In genomic region chr16:30444231-30445148, GRCh38 we compare ENCODE assay signal across 1 cellular context.
TF ChIP-seq lines count a peak whose summit lies in the region.

No MANE protein-coding gene starts in this region.

TF ChIP-seq in K562, 482 proteins besides CTCF, POLR2A, EP300 and RAD21 (continued from another document and continues in another):
- 0 out of 2 replicates have a peak, but pooled peaks have one; percentile 21 for TF ChIP-seq E2F5 (CRISPR knock-in tag; IDR thresholded peaks at IDR 0.05)
- no peak for TF ChIP-seq TBL1XR1 (IDR thresholded peaks at IDR 0.05; ENCODE audit: low read length in 2 of 2)
- no peak for TF ChIP-seq UBTF (IDR thresholded peaks at IDR 0.05; ENCODE audit: borderline replicate concordance in 1 of 2, low read depth in 2 of 2, low read length in 2 of 2)
- TF ChIP-seq, protein P1, sequence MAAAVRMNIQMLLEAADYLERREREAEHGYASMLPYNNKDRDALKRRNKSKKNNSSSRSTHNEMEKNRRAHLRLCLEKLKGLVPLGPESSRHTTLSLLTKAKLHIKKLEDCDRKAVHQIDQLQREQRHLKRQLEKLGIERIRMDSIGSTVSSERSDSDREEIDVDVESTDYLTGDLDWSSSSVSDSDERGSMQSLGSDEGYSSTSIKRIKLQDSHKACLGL (CRISPR knock-in tag; IDR thresholded peaks at IDR 0.05; ENCODE audit: borderline replicate concordance, poor library complexity, severe bottlenecking), result no peak
- TF ChIP-seq CSDE1 (IDR thresholded peaks at IDR 0.05), result 0 out of 4 replicates have a peak, but pooled peaks of 1 of the 2 experiments have one; percentile 45
- TF ChIP-seq ZNF830 (CRISPR knock-in tag; IDR thresholded peaks at IDR 0.05), result no peak
- TF ChIP-seq, protein P2, sequence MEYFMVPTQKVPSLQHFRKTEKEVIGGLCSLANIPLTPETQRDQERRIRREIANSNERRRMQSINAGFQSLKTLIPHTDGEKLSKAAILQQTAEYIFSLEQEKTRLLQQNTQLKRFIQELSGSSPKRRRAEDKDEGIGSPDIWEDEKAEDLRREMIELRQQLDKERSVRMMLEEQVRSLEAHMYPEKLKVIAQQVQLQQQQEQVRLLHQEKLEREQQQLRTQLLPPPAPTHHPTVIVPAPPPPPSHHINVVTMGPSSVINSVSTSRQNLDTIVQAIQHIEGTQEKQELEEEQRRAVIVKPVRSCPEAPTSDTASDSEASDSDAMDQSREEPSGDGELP (CRISPR knock-in tag; IDR thresholded peaks at IDR 0.05; ENCODE audit: borderline replicate concordance), result peak; percentile 23; the same call in 1 of the 2 replicates
- no peak for TF ChIP-seq ZNF318 (IDR thresholded peaks at IDR 0.05; ENCODE audit: borderline replicate concordance in 1 of 2, low read depth in 1 of 2)
- TF ChIP-seq MYNN (IDR thresholded peaks at IDR 0.05), result no peak
- no peak for TF ChIP-seq MYNN (CRISPR knock-in tag; IDR thresholded peaks at IDR 0.05)
- TF ChIP-seq FOSL1 (tag; conservative IDR thresholded peaks at IDR 0.05), result no peak
- TF ChIP-seq ZNF263 (CRISPR knock-in tag; IDR thresholded peaks at IDR 0.05; ENCODE audit: borderline replicate concordance), result no peak
- TF ChIP-seq PRPF4 (IDR thresholded peaks at IDR 0.05; ENCODE audit: insufficient read depth, low read depth, low read length, poor library complexity, severe bottlenecking), result no peak
- TF ChIP-seq ZNF274 (IDR thresholded peaks at IDR 0.05; ENCODE audit: borderline replicate concordance, low read depth, low read length), result no peak
- TF ChIP-seq MTA2 (IDR thresholded peaks at IDR 0.05; ENCODE audit: low read depth), result no peak
- TF ChIP-seq NR4A1 (CRISPR knock-in tag; IDR thresholded peaks at IDR 0.05), result no peak
- peak; percentile 77; the same call in 1 of the 2 replicates for TF ChIP-seq NR4A1 (tag; IDR thresholded peaks at IDR 0.05)
- TF ChIP-seq SREBF1 (IDR thresholded peaks at IDR 0.05; ENCODE audit: borderline replicate concordance, low read depth, low read length), result no peak
- no peak for TF ChIP-seq CEBPZ (IDR thresholded peaks at IDR 0.05; ENCODE audit: borderline replicate concordance, low read depth, low read length)
- TF ChIP-seq ZNF23 (CRISPR knock-in tag; IDR thresholded peaks at IDR 0.05), result no peak
- TF ChIP-seq GMEB1 (CRISPR knock-in tag; IDR thresholded peaks at IDR 0.05), result no peak
- TF ChIP-seq, protein P3, sequence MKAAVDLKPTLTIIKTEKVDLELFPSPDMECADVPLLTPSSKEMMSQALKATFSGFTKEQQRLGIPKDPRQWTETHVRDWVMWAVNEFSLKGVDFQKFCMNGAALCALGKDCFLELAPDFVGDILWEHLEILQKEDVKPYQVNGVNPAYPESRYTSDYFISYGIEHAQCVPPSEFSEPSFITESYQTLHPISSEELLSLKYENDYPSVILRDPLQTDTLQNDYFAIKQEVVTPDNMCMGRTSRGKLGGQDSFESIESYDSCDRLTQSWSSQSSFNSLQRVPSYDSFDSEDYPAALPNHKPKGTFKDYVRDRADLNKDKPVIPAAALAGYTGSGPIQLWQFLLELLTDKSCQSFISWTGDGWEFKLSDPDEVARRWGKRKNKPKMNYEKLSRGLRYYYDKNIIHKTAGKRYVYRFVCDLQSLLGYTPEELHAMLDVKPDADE (conservative IDR thresholded peaks at IDR 0.05; ENCODE audit: control insufficient read depth, low read depth, low read length), result no peak
- no peak for TF ChIP-seq CBX2 (IDR thresholded peaks at IDR 0.05; ENCODE audit: insufficient read depth, low read length, poor library complexity, severe bottlenecking)
- TF ChIP-seq CHCHD3 (CRISPR knock-in tag; IDR thresholded peaks at IDR 0.05), result no peak
- TF ChIP-seq HNRNPL (IDR thresholded peaks at IDR 0.05; ENCODE audit: low read depth, low read length), result no peak
- no peak for TF ChIP-seq FOXM1 (IDR thresholded peaks at IDR 0.05; ENCODE audit: low read depth)
- 0 out of 2 replicates have a peak, but pooled peaks have one; percentile 13 for TF ChIP-seq FOXM1 (CRISPR knock-in tag; IDR thresholded peaks at IDR 0.05; ENCODE audit: low read depth)
- TF ChIP-seq NFIC (IDR thresholded peaks at IDR 0.05), result no peak
- TF ChIP-seq ZNF316 (IDR thresholded peaks at IDR 0.05), result no peak
- no peak for TF ChIP-seq NR0B1 (IDR thresholded peaks at IDR 0.05; ENCODE audit: partially characterized antibody)
- no peak for TF ChIP-seq TBP (optimal IDR thresholded peaks at IDR 0.05; ENCODE audit: low read depth, low read length)
- no peak for TF ChIP-seq POLR2H (tag; IDR thresholded peaks at IDR 0.05; ENCODE audit: low read depth)
- no peak for TF ChIP-seq HLTF (IDR thresholded peaks at IDR 0.05)
- no peak for TF ChIP-seq ZNF174 (CRISPR knock-in tag; IDR thresholded peaks at IDR 0.05)
- TF ChIP-seq TAF7 (tag; IDR thresholded peaks at IDR 0.05), result no peak
- no peak for TF ChIP-seq MCM7 (IDR thresholded peaks at IDR 0.05)
- TF ChIP-seq ZC3H4 (CRISPR knock-in tag; IDR thresholded peaks at IDR 0.05; ENCODE audit: borderline replicate concordance), result peak; percentile 54; the same call in 1 of the 2 replicates
- TF ChIP-seq MCM2 (IDR thresholded peaks at IDR 0.05; ENCODE audit: low read depth), result no peak
- TF ChIP-seq, protein P4, sequence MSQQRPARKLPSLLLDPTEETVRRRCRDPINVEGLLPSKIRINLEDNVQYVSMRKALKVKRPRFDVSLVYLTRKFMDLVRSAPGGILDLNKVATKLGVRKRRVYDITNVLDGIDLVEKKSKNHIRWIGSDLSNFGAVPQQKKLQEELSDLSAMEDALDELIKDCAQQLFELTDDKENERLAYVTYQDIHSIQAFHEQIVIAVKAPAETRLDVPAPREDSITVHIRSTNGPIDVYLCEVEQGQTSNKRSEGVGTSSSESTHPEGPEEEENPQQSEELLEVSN (IDR thresholded peaks at IDR 0.05; ENCODE audit: borderline replicate concordance in 1 of 2, extremely low read depth in 1 of 2, insufficient read depth in 1 of 2, insufficient read length in 1 of 2, low read depth in 1 of 2, low read length in 1 of 2, poor library complexity in 1 of 2, severe bottlenecking in 1 of 2), result peak; percentile 23 to 54
